Comparison of ENCODE assay signal across 16 cellular contexts in the genomic region with DNA sequence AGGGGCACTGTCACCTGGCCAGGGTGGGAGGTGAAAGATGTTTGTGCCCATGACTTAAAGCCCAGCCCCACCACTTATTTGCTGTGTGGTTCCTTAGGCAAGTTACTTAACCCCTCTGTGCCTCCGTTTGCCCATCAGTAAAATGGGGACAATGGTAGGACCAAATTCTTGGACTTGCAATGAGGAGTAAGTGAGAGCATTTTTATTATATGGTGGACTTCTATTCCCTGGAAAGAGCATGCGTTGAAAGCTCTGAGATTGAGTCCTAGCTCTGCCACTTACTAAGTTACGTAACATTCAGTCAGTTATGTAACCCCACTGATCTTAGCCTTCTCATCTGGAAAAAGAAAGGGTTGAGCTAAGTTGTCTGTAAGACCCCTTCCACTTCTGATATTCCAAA. TPM values are rescaled to one million over a fixed set of nuclear protein-coding genes. Genes with fewer than 3 reads are reported as not detected.
A peak's percentile ranks its signal among the peaks of the same experiment; 100 is the strongest.
DNase-seq lines count a peak whose midpoint lies in the region; ATAC-seq and TF ChIP-seq lines count a peak whose summit lies in the region.
"Had no signal": no experiment of that assay in that cellular context is flagged by ENCODE, and none has a peak within 500 bp of the region (broad histone marks: within the 10 kb centered on the region; RNA-seq: fewer than 3 reads in every experiment).

No MANE protein-coding gene starts in this region.

- no peak for DNase-seq in left ventricle myocardium inferior
- DNase-seq in right cardiac atrium: no peak
- DNase-seq in activated CD8-positive, alpha-beta T cell treated with anti-CD3 and anti-CD28 coated beads for 36 hours: no peak
- DNase-seq in foreskin melanocyte: no peak
- DNase-seq: amygdala; effector CD4-positive, alpha-beta T cell; NCI-H1092; NCI-H524; tibial artery had no signal

- no peaks in the 10 kb centered on the region for H3K27me3 Mint-ChIP-seq in activated CD8-positive, alpha-beta T cell treated with anti-CD3 and anti-CD28 coated beads for 36 hours

- WGBS in right cardiac atrium: 69% methylated on average over 3 of the region's 3 CpGs
- WGBS in liver: 92% methylated on average over 3 of the region's 3 CpGs

- intact Hi-C loops in left ventricle myocardium inferior (cut with micrococcal nuclease) (no loop called here), right cardiac atrium (cut with DNase I) (no loop called here)
- intact Hi-C loops in activated CD8-positive, alpha-beta T cell treated with anti-CD3 and anti-CD28 coated beads for 36 hours (cut with micrococcal nuclease): no loop called here

- H3K4me1 ChIP-seq in left ventricle myocardium inferior (peaks cover 92% of the 10 kb centered on the region), right cardiac atrium (ENCODE audit: control insufficient read depth, insufficient read depth, low read length) (peaks cover 2% of the 10 kb centered on the region), liver (ENCODE audit: control insufficient read depth in 4 of 4, insufficient read depth in 4 of 4, low read length in 3 of 4) (peaks cover 0 to 19% (median 4%) of the 10 kb centered on the region in 4 donors)

- POLR2A ChIA-PET in activated CD8-positive, alpha-beta T cell treated with anti-CD3 and anti-CD28 coated beads for 36 hours (lab: Charles Lee): interaction anchor here (1.0 to 6.3 kb wide), 3 partner anchors 9 to 29 kb away, joined by 3 to 92 read pairs (median 5); a partner anchor contains a TSS

- H3K9me3 Mint-ChIP-seq in activated CD8-positive, alpha-beta T cell treated with anti-CD3 and anti-CD28 coated beads for 36 hours: no peaks in the 10 kb centered on the region

- H3K4me3 ChIP-seq in left ventricle myocardium inferior (no peak overlapping the region), right cardiac atrium (ENCODE audit: low read length) (no peak overlapping the region), liver (ENCODE audit: low read depth in 1 of 3, low read length in 3 of 3) (no peak overlapping the region)
- H3K4me3 ChIP-seq: tibial artery had no signal

- H3K4me1 Mint-ChIP-seq in activated CD8-positive, alpha-beta T cell treated with anti-CD3 and anti-CD28 coated beads for 36 hours (ENCODE audit: low read depth): peaks cover 90% of the 10 kb centered on the region

- peak overlapping the region; percentile 60 for H3K27ac ChIP-seq in left ventricle myocardium inferior (replicated peaks)
- no peak overlapping the region for H3K27ac ChIP-seq in right cardiac atrium (ENCODE audit: low read length)
- peak overlapping the region; percentile 44 to 64 for H3K27ac ChIP-seq in liver (ENCODE audit: low read depth in 1 of 2, low read length in 2 of 2)
- H3K27ac ChIP-seq: tibial artery had no signal

- no peak for TF ChIP-seq CTCF in left ventricle myocardium inferior (IDR thresholded peaks at IDR 0.05; ENCODE audit: borderline replicate concordance)
- no peak for TF ChIP-seq CTCF in activated CD8-positive, alpha-beta T cell treated with anti-CD3 and anti-CD28 coated beads for 36 hours (IDR thresholded peaks at IDR 0.05)
- no peak for TF ChIP-seq CTCF in liver (IDR thresholded peaks at IDR 0.05; ENCODE audit: low read depth, low read length, missing input control)

- no peak for TF ChIP-seq RAD21 in liver (IDR thresholded peaks at IDR 0.05)

- H3K27me3 ChIP-seq in left ventricle myocardium inferior (ENCODE audit: low read depth) (no peaks in the 10 kb centered on the region), right cardiac atrium (ENCODE audit: control insufficient read depth, insufficient read depth) (no peaks in the 10 kb centered on the region), liver (ENCODE audit: control insufficient read depth in 4 of 4, insufficient read depth in 4 of 4, low read length in 3 of 4) (no peaks in the 10 kb centered on the region)
- H3K27me3 ChIP-seq: tibial artery had no signal

- CTCF ChIA-PET in activated CD8-positive, alpha-beta T cell treated with anti-CD3 and anti-CD28 coated beads for 36 hours (lab: Charles Lee): interaction anchor here (1.3 to 6.3 kb wide), 3 partner anchors 14 to 28 kb away, joined by 3 to 108 read pairs (median 4); a partner anchor contains a TSS

- H3K9me3 ChIP-seq in left ventricle myocardium inferior (replicated peaks) (no peaks in the 10 kb centered on the region), right cardiac atrium (ENCODE audit: control insufficient read depth, low read length) (no peaks in the 10 kb centered on the region), liver (ENCODE audit: control insufficient read depth in 4 of 4, low read length in 3 of 4) (no peaks in the 10 kb centered on the region)
- H3K9me3 ChIP-seq: tibial artery had no signal

- peak overlapping the region; percentile 92 for H3K27ac Mint-ChIP-seq in activated CD8-positive, alpha-beta T cell treated with anti-CD3 and anti-CD28 coated beads for 36 hours

- peaks cover 64% of the 10 kb centered on the region for H3K36me3 Mint-ChIP-seq in activated CD8-positive, alpha-beta T cell treated with anti-CD3 and anti-CD28 coated beads for 36 hours (ENCODE audit: low read depth)

- H3K4me3 Mint-ChIP-seq in activated CD8-positive, alpha-beta T cell treated with anti-CD3 and anti-CD28 coated beads for 36 hours: no peak overlapping the region

- H3K9ac ChIP-seq in liver (ENCODE audit: low read depth in 1 of 2, low read length in 2 of 2): no peak overlapping the region

- H3K36me3 ChIP-seq in left ventricle myocardium inferior (peaks cover 89% of the 10 kb centered on the region), liver (ENCODE audit: control insufficient read depth in 4 of 4, insufficient read depth in 3 of 4, low read depth in 1 of 4, low read length in 3 of 4) (peaks cover 0 to 3% (median 0%) of the 10 kb centered on the region in 4 donors)

- ATAC-seq in right cardiac atrium (no peak), HG03175 (IDR thresholded peaks at IDR 0.05; ENCODE audit: unreplicated experiment) (no peak), GM21717 (IDR thresholded peaks at IDR 0.05; ENCODE audit: unreplicated experiment) (no peak), HG02571 (IDR thresholded peaks at IDR 0.05; ENCODE audit: unreplicated experiment) (no peak)
- ATAC-seq in activated CD8-positive, alpha-beta T cell treated with anti-CD3 and anti-CD28 coated beads for 36 hours: no peak
- ATAC-seq: SK-N-SH treated with all-trans-retinoic acid at 6 μM for 48 hours had no signal

TF ChIP-seq in liver, 16 proteins besides CTCF, POLR2A, EP300 and RAD21 (continues in another document):
- TF ChIP-seq NR2F2 (IDR thresholded peaks at IDR 0.05): no peak
- no peak for TF ChIP-seq FOXA1 (IDR thresholded peaks at IDR 0.05)
- TF ChIP-seq, protein P1, sequence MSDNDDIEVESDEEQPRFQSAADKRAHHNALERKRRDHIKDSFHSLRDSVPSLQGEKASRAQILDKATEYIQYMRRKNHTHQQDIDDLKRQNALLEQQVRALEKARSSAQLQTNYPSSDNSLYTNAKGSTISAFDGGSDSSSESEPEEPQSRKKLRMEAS (IDR thresholded peaks at IDR 0.05): no peak
- TF ChIP-seq YY1 (IDR thresholded peaks at IDR 0.05): no peak
- no peak for TF ChIP-seq FOXA2 (IDR thresholded peaks at IDR 0.05)
- TF ChIP-seq, protein P2, sequence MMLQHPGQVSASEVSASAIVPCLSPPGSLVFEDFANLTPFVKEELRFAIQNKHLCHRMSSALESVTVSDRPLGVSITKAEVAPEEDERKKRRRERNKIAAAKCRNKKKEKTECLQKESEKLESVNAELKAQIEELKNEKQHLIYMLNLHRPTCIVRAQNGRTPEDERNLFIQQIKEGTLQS (IDR thresholded peaks at IDR 0.05): no peak
- no peak for TF ChIP-seq HNF4G (IDR thresholded peaks at IDR 0.05)
- TF ChIP-seq, protein P3, sequence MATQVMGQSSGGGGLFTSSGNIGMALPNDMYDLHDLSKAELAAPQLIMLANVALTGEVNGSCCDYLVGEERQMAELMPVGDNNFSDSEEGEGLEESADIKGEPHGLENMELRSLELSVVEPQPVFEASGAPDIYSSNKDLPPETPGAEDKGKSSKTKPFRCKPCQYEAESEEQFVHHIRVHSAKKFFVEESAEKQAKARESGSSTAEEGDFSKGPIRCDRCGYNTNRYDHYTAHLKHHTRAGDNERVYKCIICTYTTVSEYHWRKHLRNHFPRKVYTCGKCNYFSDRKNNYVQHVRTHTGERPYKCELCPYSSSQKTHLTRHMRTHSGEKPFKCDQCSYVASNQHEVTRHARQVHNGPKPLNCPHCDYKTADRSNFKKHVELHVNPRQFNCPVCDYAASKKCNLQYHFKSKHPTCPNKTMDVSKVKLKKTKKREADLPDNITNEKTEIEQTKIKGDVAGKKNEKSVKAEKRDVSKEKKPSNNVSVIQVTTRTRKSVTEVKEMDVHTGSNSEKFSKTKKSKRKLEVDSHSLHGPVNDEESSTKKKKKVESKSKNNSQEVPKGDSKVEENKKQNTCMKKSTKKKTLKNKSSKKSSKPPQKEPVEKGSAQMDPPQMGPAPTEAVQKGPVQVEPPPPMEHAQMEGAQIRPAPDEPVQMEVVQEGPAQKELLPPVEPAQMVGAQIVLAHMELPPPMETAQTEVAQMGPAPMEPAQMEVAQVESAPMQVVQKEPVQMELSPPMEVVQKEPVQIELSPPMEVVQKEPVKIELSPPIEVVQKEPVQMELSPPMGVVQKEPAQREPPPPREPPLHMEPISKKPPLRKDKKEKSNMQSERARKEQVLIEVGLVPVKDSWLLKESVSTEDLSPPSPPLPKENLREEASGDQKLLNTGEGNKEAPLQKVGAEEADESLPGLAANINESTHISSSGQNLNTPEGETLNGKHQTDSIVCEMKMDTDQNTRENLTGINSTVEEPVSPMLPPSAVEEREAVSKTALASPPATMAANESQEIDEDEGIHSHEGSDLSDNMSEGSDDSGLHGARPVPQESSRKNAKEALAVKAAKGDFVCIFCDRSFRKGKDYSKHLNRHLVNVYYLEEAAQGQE (IDR thresholded peaks at IDR 0.05): no peak
- TF ChIP-seq GABPA (IDR thresholded peaks at IDR 0.05 in 1 of 2, conservative IDR thresholded peaks at IDR 0.05 in 1 of 2): no peak
- TF ChIP-seq EGR1 (IDR thresholded peaks at IDR 0.05; ENCODE audit: low read depth in 2 of 2): no peak

RNA-seq across cellular contexts. Expression of a gene that starts 18.8 kb away (rescaled TPM):
- total RNA-seq in left ventricle myocardium inferior (104 TPM), right cardiac atrium (10 to 100 TPM; 29.3 to 55.1 (median 34.4) TPM), liver (10 to 100 TPM; 11.3 to 12.2 TPM)
- polyA plus RNA-seq in right cardiac atrium (36.8 TPM), liver (10 to 100 TPM in 1 of 2 donors, 1 to 10 TPM in 1; 7.2 to 10.3 TPM)
- 10 to 100 TPM; 59.6 to 61.0 TPM for total RNA-seq in activated CD8-positive, alpha-beta T cell treated with anti-CD3 and anti-CD28 coated beads for 36 hours

RNA-seq across cellular contexts. Expression of a gene that starts 35.0 kb away (rescaled TPM):
- 0.05 TPM for total RNA-seq in left ventricle myocardium inferior
- total RNA-seq in right cardiac atrium: under 1 TPM in 3 of 4 donors, not detected in 1; 0.14 to 0.36 (median 0.24) TPM
- 0.09 TPM for polyA plus RNA-seq in right cardiac atrium
- total RNA-seq in activated CD8-positive, alpha-beta T cell treated with anti-CD3 and anti-CD28 coated beads for 36 hours: under 1 TPM; 0.16 to 0.27 TPM
- total RNA-seq in liver: under 1 TPM in 1 of 2 donors, not detected in 1; under 0.01 TPM
- under 1 TPM in 1 of 2 donors, not detected in 1; 0.07 TPM for polyA plus RNA-seq in liver
- total RNA-seq: lung microvascular endothelial cell, pulmonary artery endothelial cell had no signal
